16 cellular contexts compared by ENCODE assay signal in the genomic region with DNA sequence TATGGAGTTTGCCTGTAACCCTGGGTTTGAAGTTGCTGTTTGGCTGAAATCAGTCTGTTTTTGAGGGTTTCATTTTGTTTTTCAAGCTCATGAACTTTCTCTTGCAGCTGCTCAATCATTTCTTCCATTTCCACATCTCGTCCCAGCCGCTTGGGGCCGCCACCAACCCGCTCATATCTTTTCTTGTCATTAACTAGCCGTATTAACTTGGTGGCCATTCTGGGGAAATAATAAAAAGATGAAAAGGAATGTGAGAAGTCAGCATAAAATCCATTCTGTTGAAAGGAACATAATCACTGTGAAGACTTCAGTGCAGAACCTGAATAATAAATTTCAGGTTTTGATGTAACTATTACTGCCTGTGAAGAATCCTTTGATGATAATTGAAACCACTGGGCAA. TPM values are rescaled to one million over a fixed set of nuclear protein-coding genes. Genes with fewer than 3 reads are reported as not detected.
DNase-seq lines count a peak whose midpoint lies in the region; TF ChIP-seq lines count a peak whose summit lies in the region.
"Had no signal": no experiment of that assay in that cellular context is flagged by ENCODE, and none has a peak within 500 bp of the region (broad histone marks: within the 10 kb centered on the region; RNA-seq: fewer than 3 reads in every experiment).

No MANE protein-coding gene starts in this region.

- DNase-seq in AG04449 (ENCODE audit: low read depth, low spot score) (no peak), LNCaP clone FGC (ENCODE audit: low read depth) (no peak), T47D (ENCODE audit: low read depth in 1 of 2, low spot score in 1 of 2) (peak; percentile 10 to 56), lung microvascular endothelial cell (ENCODE audit: low read depth in 2 of 2) (peak; percentile 12 to 34), NCI-H2107 treated with DMSO at 0.1 percent for 48 hours (lab: John Stamatoyannopoulos, UW; ENCODE audit: unreplicated experiment) (no peak), A172 (ENCODE audit: low spot score) (no peak), G401 (ENCODE audit: low spot score) (no peak)
- DNase-seq in NK-92 treated with Interleukin-12 subunit alpha and Interleukin-12 subunit beta, amount 100 ng/mL, for 24 hours (lab: John Stamatoyannopoulos, UW) = no peak
- DNase-seq: activated CD8-positive, alpha-beta memory T cell treated with anti-CD3 and anti-CD28 coated beads for 24 hours; GOT3; IMR-90; lower lobe of right lung; NCI-H1105; NCI-H345; stimulated activated CD4-positive, alpha-beta T cell treated with anti-CD3 and anti-CD28 coated beads, Interleukin-4, amount 100 ng/mL, for 4 hours; thyroid gland had no signal

- H3K4me3 ChIP-seq in AG04449 (ENCODE audit: low read depth, low read length) = no peak overlapping the region
- H3K4me3 ChIP-seq in LNCaP clone FGC (ENCODE audit: low read depth, low read length) = no peak overlapping the region
- H3K4me3 ChIP-seq: lower lobe of right lung, thyroid gland had no signal

- CTCF ChIA-PET in AG04449 (lab: Yijun Ruan, JAX) = interaction anchor here (0.8 to 1.4 kb wide), 4 partner anchors 10 to 590 kb away, joined by 3 to 9 read pairs (median 4); no protein-coding TSS in a partner anchor

- in situ Hi-C loops in T47D (cut with HindIII; ENCODE audit: low pct_unique_long_range_greater_than_20kb, low sequenced_read_pairs) (no loop called here), G401 (cut with HindIII; ENCODE audit: low sequenced_read_pairs) (no loop called here)

- POLR2A ChIA-PET in AG04449 (lab: Yijun Ruan, JAX) = no interaction called here

- TF ChIP-seq CTCF in AG04449 (IDR thresholded peaks at IDR 0.05; ENCODE audit: insufficient read depth, low read length, missing control alignments) (peak; percentile 21), LNCaP clone FGC (IDR thresholded peaks at IDR 0.05; ENCODE audit: control insufficient read depth, extremely low read depth, insufficient read depth) (peak; percentile 53)

RNA-seq across cellular contexts. Expression of a gene that starts 11.5 kb away (rescaled TPM):
- 2.8 and 3.6 TPM in 2 replicates for total RNA-seq in lung microvascular endothelial cell
- total RNA-seq in A172 (2014; rRNA removed; shearing (Covaris generic)) = 8.7 and 9.2 TPM in 2 replicates
- total RNA-seq in G401 (2014; rRNA removed; shearing (Covaris generic)) = 3.4 and 17.4 TPM in 2 replicates

RNA-seq across cellular contexts. Expression of a gene that starts 11.8 kb away (rescaled TPM):
- total RNA-seq in lung microvascular endothelial cell = 28.3 and 46.6 TPM in 2 replicates
- 48.1 and 48.3 TPM in 2 replicates for total RNA-seq in A172 (2014; rRNA removed; shearing (Covaris generic))
- total RNA-seq in G401 (2014; rRNA removed; shearing (Covaris generic)) = 16.1 and 43.0 TPM in 2 replicates

Comparison
In these comparisons a context has a peak if more than half of its experiments do, and no peak if none do; other contexts are left out.
1. DNase-seq: peak in T47D (2 of 2) and lung microvascular endothelial cell (2 of 2); none in AG04449 (single experiment), LNCaP clone FGC (single experiment), NK-92 treated with Interleukin-12 subunit alpha and Interleukin-12 subunit beta, amount 100 ng/mL, for 24 hours (single experiment), NCI-H2107 treated with DMSO at 0.1 percent for 48 hours (single experiment), A172 (single experiment) and G401 (single experiment).